In genomic region chr12:45232146-45232731, GRCh38 we compare ENCODE assay signal across 9 cellular contexts. TPM values are rescaled to one million over a fixed set of nuclear protein-coding genes. Genes with fewer than 3 reads are reported as not detected.
DNase-seq lines count a peak whose midpoint lies in the region; ATAC-seq lines count a peak whose summit lies in the region.
"Had no signal": no experiment of that assay in that cellular context is flagged by ENCODE, and none has a peak within 500 bp of the region (broad histone marks: within the 10 kb centered on the region; RNA-seq: fewer than 3 reads in every experiment).

No MANE protein-coding gene starts in this region.

- no peak for DNase-seq in activated CD4-positive, alpha-beta memory T cell treated with anti-CD3 and anti-CD28 coated beads for 36 hours
- DNase-seq in activated CD4-positive, alpha-beta memory T cell treated with anti-CD3 and anti-CD28 coated beads, Interleukin-2, amount 10 ng/mL, durations not matched to agents 7 days and 5 days: no peak
- DNase-seq in activated naive CD8-positive, alpha-beta T cell treated with anti-CD3 and anti-CD28 coated beads, Interleukin-2, amount 50 U/mL, for 24 hours: no peak
- DNase-seq in NCI-H446 (lab: John Stamatoyannopoulos, UW) (no peak), SW480 (ENCODE audit: low spot score) (no peak), amygdala (lab: John Stamatoyannopoulos, UW) (no peak)

- H3K27ac Mint-ChIP-seq in activated CD4-positive, alpha-beta memory T cell treated with anti-CD3 and anti-CD28 coated beads for 36 hours: peak overlapping the region; percentile 70
- H3K27ac Mint-ChIP-seq in activated CD4-positive, alpha-beta memory T cell treated with anti-CD3 and anti-CD28 coated beads, Interleukin-2, amount 10 ng/mL, durations not matched to agents 7 days and 5 days: no peak overlapping the region
- peak overlapping the region; percentile 90 for H3K27ac Mint-ChIP-seq in activated naive CD8-positive, alpha-beta T cell treated with anti-CD3 and anti-CD28 coated beads, Interleukin-2, amount 50 U/mL, for 24 hours

- no peak overlapping the region for H3K4me3 Mint-ChIP-seq in activated CD4-positive, alpha-beta memory T cell treated with anti-CD3 and anti-CD28 coated beads for 36 hours
- no peak overlapping the region for H3K4me3 Mint-ChIP-seq in activated CD4-positive, alpha-beta memory T cell treated with anti-CD3 and anti-CD28 coated beads, Interleukin-2, amount 10 ng/mL, durations not matched to agents 7 days and 5 days
- peak overlapping the region; percentile 53 for H3K4me3 Mint-ChIP-seq in activated naive CD8-positive, alpha-beta T cell treated with anti-CD3 and anti-CD28 coated beads, Interleukin-2, amount 50 U/mL, for 24 hours

- peaks cover 8% of the 10 kb centered on the region for H3K36me3 Mint-ChIP-seq in activated CD4-positive, alpha-beta memory T cell treated with anti-CD3 and anti-CD28 coated beads for 36 hours
- peaks cover 25% of the 10 kb centered on the region for H3K36me3 Mint-ChIP-seq in activated CD4-positive, alpha-beta memory T cell treated with anti-CD3 and anti-CD28 coated beads, Interleukin-2, amount 10 ng/mL, durations not matched to agents 7 days and 5 days (ENCODE audit: low read depth)
- peaks cover 9% of the 10 kb centered on the region for H3K36me3 Mint-ChIP-seq in activated naive CD8-positive, alpha-beta T cell treated with anti-CD3 and anti-CD28 coated beads, Interleukin-2, amount 50 U/mL, for 24 hours (ENCODE audit: low read depth)

- CTCF ChIA-PET in activated CD4-positive, alpha-beta memory T cell treated with anti-CD3 and anti-CD28 coated beads for 36 hours (lab: Charles Lee): interaction anchor here (1.0 to 4.3 kb wide), 3 partner anchors 16 to 49 kb away, joined by 3 to 22 read pairs (median 4); partner anchors contain the start of gene ANO6
- CTCF ChIA-PET in activated CD4-positive, alpha-beta memory T cell treated with anti-CD3 and anti-CD28 coated beads, Interleukin-2, amount 10 ng/mL, durations not matched to agents 7 days and 5 days (lab: Charles Lee): no interaction called here

- peaks cover 58% of the 10 kb centered on the region for H3K4me1 Mint-ChIP-seq in activated CD4-positive, alpha-beta memory T cell treated with anti-CD3 and anti-CD28 coated beads for 36 hours (ENCODE audit: low read depth)
- H3K4me1 Mint-ChIP-seq in activated CD4-positive, alpha-beta memory T cell treated with anti-CD3 and anti-CD28 coated beads, Interleukin-2, amount 10 ng/mL, durations not matched to agents 7 days and 5 days: peaks cover 40% of the 10 kb centered on the region
- peaks cover 58% of the 10 kb centered on the region for H3K4me1 Mint-ChIP-seq in activated naive CD8-positive, alpha-beta T cell treated with anti-CD3 and anti-CD28 coated beads, Interleukin-2, amount 50 U/mL, for 24 hours

- peak overlapping the region; percentile 68 for H3K9ac ChIP-seq in iPS-20b (ENCODE audit: low read depth, low read length)
- H3K9ac ChIP-seq in subcutaneous abdominal adipose tissue (ENCODE audit: low read length in 5 of 5): peak overlapping the region in 2 of 5 donors; percentile 51 to 70

- H3K4me3 ChIP-seq in iPS-20b (ENCODE audit: low read length): peak overlapping the region; percentile 35
- no peak overlapping the region for H3K4me3 ChIP-seq in subcutaneous abdominal adipose tissue (ENCODE audit: low read depth in 1 of 5, low read length in 5 of 5)
- H3K4me3 ChIP-seq: MG63 had no signal

- H3K36me3 ChIP-seq in iPS-20b (ENCODE audit: insufficient read depth, low read depth, low read length) (no peaks in the 10 kb centered on the region), subcutaneous abdominal adipose tissue (ENCODE audit: control insufficient read depth in 5 of 5, insufficient read depth in 5 of 5, low read length in 5 of 5) (peaks cover 0 to 12% (median 6%) of the 10 kb centered on the region in 5 donors)
- H3K36me3 ChIP-seq: MG63 had no signal

- H3K27ac ChIP-seq in iPS-20b (ENCODE audit: low read length) (peak overlapping the region; percentile 77), subcutaneous abdominal adipose tissue (ENCODE audit: low read depth, low read length) (peak overlapping the region; percentile 97)

- H3K9me3 Mint-ChIP-seq in activated CD4-positive, alpha-beta memory T cell treated with anti-CD3 and anti-CD28 coated beads for 36 hours: peaks cover 5% of the 10 kb centered on the region
- H3K9me3 Mint-ChIP-seq in activated CD4-positive, alpha-beta memory T cell treated with anti-CD3 and anti-CD28 coated beads, Interleukin-2, amount 10 ng/mL, durations not matched to agents 7 days and 5 days: peaks cover 3% of the 10 kb centered on the region
- H3K9me3 Mint-ChIP-seq in activated naive CD8-positive, alpha-beta T cell treated with anti-CD3 and anti-CD28 coated beads, Interleukin-2, amount 50 U/mL, for 24 hours: no peaks in the 10 kb centered on the region

- H3K27me3 ChIP-seq in iPS-20b (ENCODE audit: insufficient read depth, low read length) (no peaks in the 10 kb centered on the region), subcutaneous abdominal adipose tissue (ENCODE audit: control insufficient read depth in 5 of 5, insufficient read depth in 4 of 5, low read length in 5 of 5) (no peaks in the 10 kb centered on the region)
- H3K27me3 ChIP-seq: MG63 had no signal

- H3K27me3 Mint-ChIP-seq in activated CD4-positive, alpha-beta memory T cell treated with anti-CD3 and anti-CD28 coated beads for 36 hours: no peaks in the 10 kb centered on the region
- H3K27me3 Mint-ChIP-seq in activated CD4-positive, alpha-beta memory T cell treated with anti-CD3 and anti-CD28 coated beads, Interleukin-2, amount 10 ng/mL, durations not matched to agents 7 days and 5 days: no peaks in the 10 kb centered on the region
- H3K27me3 Mint-ChIP-seq in activated naive CD8-positive, alpha-beta T cell treated with anti-CD3 and anti-CD28 coated beads, Interleukin-2, amount 50 U/mL, for 24 hours: no peaks in the 10 kb centered on the region

- no peak for ATAC-seq in activated naive CD8-positive, alpha-beta T cell treated with anti-CD3 and anti-CD28 coated beads, Interleukin-2, amount 50 U/mL, for 24 hours

- H3K9me3 ChIP-seq in iPS-20b (ENCODE audit: insufficient read depth, low read depth, low read length): no peaks in the 10 kb centered on the region
- no peaks in the 10 kb centered on the region for H3K9me3 ChIP-seq in subcutaneous abdominal adipose tissue (ENCODE audit: control insufficient read depth in 5 of 5, low read length in 5 of 5)
- H3K9me3 ChIP-seq: MG63 had no signal

- H3K4me1 ChIP-seq in iPS-20b (ENCODE audit: insufficient read depth, low read length): peaks cover 53% of the 10 kb centered on the region
- peaks cover 22 to 54% (median 46%) of the 10 kb centered on the region in 5 donors for H3K4me1 ChIP-seq in subcutaneous abdominal adipose tissue (ENCODE audit: control insufficient read depth in 5 of 5, insufficient read depth in 5 of 5, low read length in 5 of 5)

- intact Hi-C loops in activated CD4-positive, alpha-beta memory T cell treated with anti-CD3 and anti-CD28 coated beads for 36 hours (cut with micrococcal nuclease): loop anchor here (5.0 to 10.0 kb wide), 3 partner anchors 377 to 983 kb away; partner anchors contain the start of gene ARID2

- POLR2A ChIA-PET in activated CD4-positive, alpha-beta memory T cell treated with anti-CD3 and anti-CD28 coated beads for 36 hours (lab: Charles Lee): interaction anchor here (1.3 to 1.6 kb wide), 2 partner anchors 12 to 32 kb away, joined by 4 read pairs; no protein-coding TSS in a partner anchor
- POLR2A ChIA-PET in activated CD4-positive, alpha-beta memory T cell treated with anti-CD3 and anti-CD28 coated beads, Interleukin-2, amount 10 ng/mL, durations not matched to agents 7 days and 5 days (lab: Charles Lee): interaction anchor here (1.3 kb wide), 1 partner anchor 15 kb away, joined by 3 read pairs; no protein-coding TSS in a partner anchor

RNA-seq across cellular contexts. Expression of gene ANO6, which starts 16.3 kb away (rescaled TPM):
- 10 to 100 TPM; 19.0 to 21.4 TPM for total RNA-seq in activated CD4-positive, alpha-beta memory T cell treated with anti-CD3 and anti-CD28 coated beads for 36 hours
- 10 to 100 TPM; 29.2 to 29.8 TPM for total RNA-seq in activated CD4-positive, alpha-beta memory T cell treated with anti-CD3 and anti-CD28 coated beads, Interleukin-2, amount 10 ng/mL, durations not matched to agents 7 days and 5 days
